In genomic region chr5:132180134-132180745, GRCh38 we compare ENCODE assay signal across 8 cellular contexts. TPM values are rescaled to one million over a fixed set of nuclear protein-coding genes. Genes with fewer than 3 reads are reported as not detected.
DNase-seq lines count a peak whose midpoint lies in the region; ATAC-seq, FAIRE-seq and TF ChIP-seq lines count a peak whose summit lies in the region.

No MANE protein-coding gene starts in this region.

- H3K36me3 ChIP-seq in GM12878 (ENCODE audit: control insufficient read depth in 2 of 2, insufficient read depth in 2 of 2, low read length in 1 of 2) (no peaks in the 10 kb centered on the region), testis (ENCODE audit: low read depth, missing control alignments) (no peaks in the 10 kb centered on the region)

- peak; percentile 84 for TF ChIP-seq RAD21 in GM12878 (IDR thresholded peaks at IDR 0.05; ENCODE audit: insufficient read depth, low read depth, low read length)

- H4K20me1 ChIP-seq in GM12878 (ENCODE audit: control insufficient read depth, insufficient read depth) = no peaks in the 10 kb centered on the region

- in situ Hi-C loops in GM12878 (cut with MboI) = no loop called here

- H3K4me1 ChIP-seq in GM12878 (ENCODE audit: control insufficient read depth, insufficient read depth, low read length) = peaks cover 11% of the 10 kb centered on the region
- no peaks in the 10 kb centered on the region for H3K4me1 ChIP-seq in testis

- DNase-seq in AG10803 (ENCODE audit: low read depth) (peak; percentile 73), GM12865 (ENCODE audit: low read depth) (peak; percentile 41), NCI-H69 (lab: John Stamatoyannopoulos, UW) (peak; percentile 80), GM12878 (ENCODE audit: low read depth, low spot score) (no peak), inferior parietal cortex (ENCODE audit: extremely low spot score) (peak; percentile 75), testis (peak; percentile 22)

- H2AFZ ChIP-seq in GM12878 (ENCODE audit: control insufficient read depth, low read depth, low read length) = no peak overlapping the region

- SMC1A ChIA-PET in GM12878 (lab: Charles Lee; ENCODE audit: uncharacterized antibody, unreplicated experiment) = interaction anchor here (0.6 to 2.7 kb wide), 25 partner anchors 10 to 301 kb away, joined by 3 to 16 read pairs (median 4); partner anchors contain the start of genes P4HA2 and SLC22A5

- H3K9me3 ChIP-seq in GM12878 (replicated peaks; ENCODE audit: control insufficient read depth, insufficient read depth, low read length) (no peaks in the 10 kb centered on the region), testis (no peaks in the 10 kb centered on the region)

- peak; percentile 74 for FAIRE-seq in GM12878 (lab: Jason Lieb, UNC)

- H3K79me2 ChIP-seq in GM12878 (ENCODE audit: control insufficient read depth, insufficient read depth, low read length) = no peaks in the 10 kb centered on the region

- TF ChIP-seq CTCF in AG10803 (conservative IDR thresholded peaks at IDR 0.05; ENCODE audit: low read length) = peak; percentile 89
- TF ChIP-seq CTCF in GM12865 (IDR thresholded peaks at IDR 0.05; ENCODE audit: insufficient read depth, low read depth, low read length, missing control alignments) = peak; percentile 59
- TF ChIP-seq CTCF in GM12878 (IDR thresholded peaks at IDR 0.05 in 2 of 3, conservative IDR thresholded peaks at IDR 0.05 in 1 of 3; ENCODE audit: control insufficient read depth in 2 of 3, extremely low read depth in 1 of 3, insufficient read depth in 1 of 3, low read depth in 3 of 3, low read length in 3 of 3) = peak; percentile 66 to 69 (median 69)
- peak; percentile 31 to 75 (median 67) for TF ChIP-seq CTCF in testis (IDR thresholded peaks at IDR 0.05)

- no peak for TF ChIP-seq POLR2A in GM12878 (IDR thresholded peaks at IDR 0.05; ENCODE audit: low read depth, low read length)
- TF ChIP-seq POLR2A in testis (IDR thresholded peaks at IDR 0.05) = no peak

- WGBS in GM12878 (ENCODE audit: insufficient coverage, insufficient replicate concordance, low lambda C conversion rate, missing lambda C conversion rate) = 19% methylated on average over 8 of the region's 8 CpGs
- 8 to 9% methylated on average over 8 of the region's 8 CpGs for WGBS in testis, 2 donors

- H3K27me3 ChIP-seq in GM12878 (replicated peaks in 1 of 2; ENCODE audit: control insufficient read depth in 2 of 2, insufficient read depth in 2 of 2, low read length in 1 of 2) = no peaks in the 10 kb centered on the region
- H3K27me3 ChIP-seq in testis = no peaks in the 10 kb centered on the region

- no peak overlapping the region for H3K9ac ChIP-seq in GM12878 (ENCODE audit: control insufficient read depth, insufficient read depth, low read length)

- no peak overlapping the region for H3K4me2 ChIP-seq in GM12878 (ENCODE audit: control insufficient read depth, insufficient read depth)

- CTCF ChIA-PET in GM12878 (lab: Yijun Ruan, JAX) = interaction anchor here (0.5 to 6.4 kb wide), 50 partner anchors 9 to 686 kb away, joined by 3 to 52 read pairs (median 4); partner anchors contain the start of genes GDF9, SLC22A4, SLC22A5 and UQCRQ

- no peak for TF ChIP-seq EP300 in GM12878 (IDR thresholded peaks at IDR 0.05; ENCODE audit: borderline replicate concordance in 1 of 2, control insufficient read depth in 1 of 2, low read depth in 2 of 2, low read length in 2 of 2)

- RAD21 ChIA-PET in GM12878 (lab: Charles Lee; ENCODE audit: unreplicated experiment) = interaction anchor here (0.7 to 3.1 kb wide), 17 partner anchors 10 to 326 kb away, joined by 3 to 15 read pairs (median 4); partner anchors contain the start of genes CSF2, SLC22A4 and SLC22A5

- ATAC-seq in GM12878 (peak; percentile 63), HG03135 (IDR thresholded peaks at IDR 0.05; ENCODE audit: unreplicated experiment) (no peak), GM21723 (IDR thresholded peaks at IDR 0.05; ENCODE audit: unreplicated experiment) (no peak)

- H3K27ac ChIP-seq in GM12878 (ENCODE audit: control insufficient read depth, insufficient read depth) (no peak overlapping the region), testis (no peak overlapping the region)

- no peak overlapping the region for H3K4me3 ChIP-seq in AG10803 (ENCODE audit: low read length)
- no peak overlapping the region for H3K4me3 ChIP-seq in GM12865 (ENCODE audit: low read depth, low read length)
- H3K4me3 ChIP-seq in GM12878 = no peak overlapping the region
- peak overlapping the region in 1 of 2 donors; percentile 45 for H3K4me3 ChIP-seq in testis

- POLR2A ChIA-PET in GM12878 (lab: Charles Lee) = interaction anchor here (0.5 to 1.0 kb wide), 3 partner anchors 9 to 58 kb away, joined by 3 to 8 read pairs (median 3); no protein-coding TSS in a partner anchor

- intact Hi-C loops in GM12878 (cut with micrococcal nuclease; ENCODE audit: unreplicated experiment) = loop anchor here (1.0 to 5.0 kb wide), 2 partner anchors 116 to 207 kb away; no protein-coding TSS in a partner anchor
- intact Hi-C loops in testis (cut with DNase I; ENCODE audit: low total_unique reads) = no loop called here

- BruUV-seq in GM12878 (replicated peaks; lab: Mats Ljungman, UMichigan) = no TSS peak

TF ChIP-seq in GM12878, 131 proteins besides CTCF, POLR2A, EP300 and RAD21:
- TF ChIP-seq TAF1 (IDR thresholded peaks at IDR 0.05; ENCODE audit: borderline replicate concordance, low read depth, low read length) (no peak), SMC3 (IDR thresholded peaks at IDR 0.05; ENCODE audit: borderline replicate concordance, low read length) (peak; percentile 50; the same call in 1 of the 2 replicates), ZBTB11 (CRISPR knock-in tag; IDR thresholded peaks at IDR 0.05) (no peak), RB1 (IDR thresholded peaks at IDR 0.05; ENCODE audit: borderline replicate concordance) (0 out of 2 replicates have a peak, but pooled peaks have one; percentile 35), YY1 (IDR thresholded peaks at IDR 0.05; ENCODE audit: low read depth, low read length) (0 out of 2 replicates have a peak, but pooled peaks have one; percentile 38), ZNF384 (IDR thresholded peaks at IDR 0.05; ENCODE audit: borderline replicate concordance, low read depth, low read length) (peak; percentile 91; the same call in 1 of the 2 replicates), FOXM1 (IDR thresholded peaks at IDR 0.05; ENCODE audit: low read depth, low read length) (peak; percentile 28; the same call in 1 of the 2 replicates)

RNA-seq across cellular contexts. Expression of gene P4HA2, which starts 47.4 kb away (rescaled TPM):
- 72.1 and 75.2 TPM in 2 replicates for total RNA-seq in GM12878 (2013; cell fraction: nucleolus; rRNA removed)
- total RNA-seq in GM12878 (2014; rRNA removed) (6.9 and 7.7 TPM in 2 replicates), GM12878 (2014; rRNA removed; fragmentation: Illumina TruSeq; extraction: Trizol) (5.4 and 6.2 TPM in 2 replicates), GM12878 (2021) (7.3 and 7.9 TPM in 2 replicates), testis (10 to 100 TPM; 20.4 to 22.8 TPM)
- 12.8 TPM for polyA plus RNA-seq in GM12878 (2011; ENCODE audit: low read depth)
- polyA plus RNA-seq in GM12878 (2011; rRNA removed) (7.2 and 7.6 TPM in 2 replicates), GM12878 (2014; fragmentation: Illumina TruSeq; extraction: Trizol) (4.9 and 6.0 TPM in 2 replicates), GM12878 (2014; fragmentation: Nextera tagmentation; extraction: Ambion mirVana) (10 to 100 TPM in 1 of 2 experiments, 1 to 10 TPM in 1; 9.1 to 10.6 TPM), GM12878 (2014; rRNA removed) (4.7 and 5.7 TPM in 2 replicates), GM12878 (2016; fragmentation: Nextera tagmentation; extraction: Ambion mirVana) (10 to 100 TPM in 1 of 2 experiments, 1 to 10 TPM in 1; 7.4 to 10.9 TPM), testis (ENCODE audit: insufficient read depth, low read depth, low replicate concordance) (25.4 TPM)
- polyA plus RNA-seq in GM12878 (2011; cell fraction: cytosol; rRNA removed) = 7.4 and 8.9 TPM in 2 replicates
- 7.2 and 16.1 TPM in 2 replicates for polyA plus RNA-seq in GM12878 (2011; cell fraction: nucleus; rRNA removed)
- 11.7 and 12.9 TPM in 2 replicates for polyA plus RNA-seq in GM12878 (2012)
- 9.7 and 11.3 TPM in 2 replicates for polyA minus RNA-seq in GM12878 (2011; rRNA and poly(A)+ RNA removed)
- polyA minus RNA-seq in GM12878 (2011; cell fraction: cytosol; rRNA and poly(A)+ RNA removed) = 2.1 and 2.3 TPM in 2 replicates
- 2.5 and 4.0 TPM in 2 replicates for polyA minus RNA-seq in GM12878 (2011; cell fraction: nucleus; rRNA and poly(A)+ RNA removed)
